ENCODE assay signal across 8 cellular contexts in the genomic region with DNA sequence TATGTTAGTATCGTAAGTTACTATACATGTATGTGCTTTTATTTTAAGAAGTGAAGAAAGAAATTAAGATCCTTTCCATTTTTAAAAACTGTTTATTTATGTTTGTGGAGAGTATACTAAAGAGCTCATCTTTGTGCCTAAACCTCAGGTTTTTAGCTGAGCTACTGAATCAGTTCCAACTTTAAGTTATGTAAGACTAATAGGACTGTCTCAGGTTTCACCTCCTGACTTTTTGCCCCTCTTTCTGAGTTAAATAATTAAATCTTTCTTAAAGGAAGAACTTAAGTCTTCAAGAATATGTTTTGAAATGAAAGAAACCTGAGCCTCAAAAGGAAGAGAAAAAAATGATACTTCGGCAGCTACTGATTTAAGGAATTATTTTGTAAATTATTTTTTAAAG. TPM values are rescaled to one million over a fixed set of nuclear protein-coding genes. Genes with fewer than 3 reads are reported as not detected.
A peak's percentile ranks its signal among the peaks of the same experiment; 100 is the strongest.
DNase-seq lines count a peak whose midpoint lies in the region; ATAC-seq, FAIRE-seq and TF ChIP-seq lines count a peak whose summit lies in the region.
"Had no signal": no experiment of that assay in that cellular context is flagged by ENCODE, and none has a peak within 500 bp of the region (broad histone marks: within the 10 kb centered on the region; RNA-seq: fewer than 3 reads in every experiment).

No MANE protein-coding gene starts in this region.

- H2AFZ ChIP-seq in SU-DHL-6 (ENCODE audit: low read depth, low read length, severe bottlenecking): no peak overlapping the region

- no peaks in the 10 kb centered on the region for H3K27me3 ChIP-seq in HAP-1 (ENCODE audit: low read depth)
- no peaks in the 10 kb centered on the region for H3K27me3 ChIP-seq in SU-DHL-6 (ENCODE audit: low read length)
- no peaks in the 10 kb centered on the region for H3K27me3 ChIP-seq in gastrocnemius medialis

- no peaks in the 10 kb centered on the region for H3F3A ChIP-seq in SU-DHL-6 (ENCODE audit: insufficient read depth)

- H3K4me1 ChIP-seq in HAP-1 (peaks cover 11% of the 10 kb centered on the region), gastrocnemius medialis (peaks cover 47 to 52% of the 10 kb centered on the region in 2 donors)

- H3K79me2 ChIP-seq in SU-DHL-6 (ENCODE audit: insufficient read depth, low read length): peaks cover 76% of the 10 kb centered on the region

- FAIRE-seq in GM12891 (lab: Jason Lieb, UNC): no peak

- H4K20me1 ChIP-seq in SU-DHL-6 (ENCODE audit: low read depth, low read length): no peaks in the 10 kb centered on the region; the same call in 1 of the 2 replicates

- no peak for TF ChIP-seq POLR2A in gastrocnemius medialis (IDR thresholded peaks at IDR 0.05)
- no peak for TF ChIP-seq POLR2A in GM12891 (IDR thresholded peaks at IDR 0.05; ENCODE audit: low read depth, low read length)

- intact Hi-C loops in gastrocnemius medialis (cut with DNase I; ENCODE audit: low total_unique reads): loop anchor here (5.0 to 10.0 kb wide), 3 partner anchors 144 to 594 kb away; a partner anchor contains a TSS

- H3K4me2 ChIP-seq in SU-DHL-6 (ENCODE audit: low read depth, low read length, poor library complexity, severe bottlenecking): peak overlapping the region; percentile 93

- H3K9me3 ChIP-seq in HAP-1: no peaks in the 10 kb centered on the region
- H3K9me3 ChIP-seq in SU-DHL-6 (ENCODE audit: insufficient read depth, low read length): no peaks in the 10 kb centered on the region
- H3K9me3 ChIP-seq in gastrocnemius medialis: no peaks in the 10 kb centered on the region

- TF ChIP-seq CTCF in SU-DHL-6 (IDR thresholded peaks at IDR 0.05; ENCODE audit: insufficient read depth, low read length, poor library complexity, severe bottlenecking) (no peak), fibroblast of pulmonary artery (IDR thresholded peaks at IDR 0.05; ENCODE audit: low read length, missing control alignments) (no peak), gastrocnemius medialis (IDR thresholded peaks at IDR 0.05 in 4 of 5, conservative IDR thresholded peaks at IDR 0.05 in 1 of 5) (no peak)

- H3K27ac ChIP-seq in SU-DHL-6 (ENCODE audit: low read depth, low read length): no peak overlapping the region
- peak overlapping the region in 3 of 4 donors; percentile 1 to 99 (median 96) for H3K27ac ChIP-seq in gastrocnemius medialis

- H3K36me3 ChIP-seq in HAP-1 (replicated peaks): peaks cover 21% of the 10 kb centered on the region
- H3K36me3 ChIP-seq in SU-DHL-6 (ENCODE audit: low read length): 0 out of 2 replicates have a peak, but pooled peaks cover 6% of the 10 kb centered on the region
- H3K36me3 ChIP-seq in gastrocnemius medialis: no peaks in the 10 kb centered on the region

- no peak for ATAC-seq in gastrocnemius medialis

- in situ Hi-C loops in HAP-1 (cut with MboI; ENCODE audit: low sequenced_read_pairs) (no loop called here), gastrocnemius medialis (cut with MboI; ENCODE audit: low sequenced_read_pairs in 4 of 4) (loop anchor here (5.0 to 10.0 kb wide), 4 partner anchors 64 to 204 kb away; a partner anchor contains a TSS)

- H3K9ac ChIP-seq in SU-DHL-6 (ENCODE audit: low read length): peak overlapping the region; percentile 81

- H3K9me2 ChIP-seq in SU-DHL-6 (replicated peaks; ENCODE audit: insufficient read depth, low read length): no peaks in the 10 kb centered on the region

- H3K4me3 ChIP-seq in HAP-1 (peak overlapping the region; percentile 72), SU-DHL-6 (ENCODE audit: insufficient read depth, low read length, poor library complexity, severe bottlenecking) (peak overlapping the region; percentile 66), fibroblast of pulmonary artery (replicated peaks; ENCODE audit: low read depth, low read length) (peak overlapping the region; percentile 81), gastrocnemius medialis (peak overlapping the region; percentile 86 to 98 (median 96))

- DNase-seq in HAP-1 (ENCODE audit: low spot score in 2 of 2) (no peak), fibroblast of pulmonary artery (ENCODE audit: low read depth) (no peak), gastrocnemius medialis (no peak), cortex of kidney (lab: John Stamatoyannopoulos, UW) (no peak), GM12891 (ENCODE audit: insufficient read length, low spot score) (no peak), AML-193 (lab: John Stamatoyannopoulos, UW) (no peak)
- DNase-seq: SHP77 treated with DMSO at 0.1 percent for 48 hours had no signal

TF ChIP-seq in GM12891, 5 proteins besides CTCF, POLR2A, EP300 and RAD21:
- TF ChIP-seq SPI1 (IDR thresholded peaks at IDR 0.05; ENCODE audit: low read depth, low read length) (no peak), POU2F2 (IDR thresholded peaks at IDR 0.05; ENCODE audit: low read depth, low read length) (no peak), PAX5 (IDR thresholded peaks at IDR 0.05; ENCODE audit: insufficient read depth, low read length, severe bottlenecking) (no peak), TAF1 (IDR thresholded peaks at IDR 0.05; ENCODE audit: low read depth, low read length) (no peak), POLR2AphosphoS5 (IDR thresholded peaks at IDR 0.05; ENCODE audit: low read depth, low read length) (no peak)

RNA-seq across cellular contexts. Expression of a gene that starts 2.6 kb away (rescaled TPM):
- total RNA-seq in gastrocnemius medialis: 100 to 1,000 TPM in 2 of 4 donors, 10 to 100 TPM in 2; 81.1 to 113 (median 97.1) TPM
- polyA plus RNA-seq in GM12891 (2012; ENCODE audit: low read depth, missing spikeins): 15.7 TPM
